In genomic region chr17:29292992-29293889, GRCh38 we compare ENCODE assay signal across 9 cellular contexts. TPM values are rescaled to one million over a fixed set of nuclear protein-coding genes. Genes with fewer than 3 reads are reported as not detected.
DNase-seq lines count a peak whose midpoint lies in the region; ATAC-seq, FAIRE-seq and TF ChIP-seq lines count a peak whose summit lies in the region.
"Had no signal": no experiment of that assay in that cellular context is flagged by ENCODE, and none has a peak within 500 bp of the region (broad histone marks: within the 10 kb centered on the region; RNA-seq: fewer than 3 reads in every experiment).

No MANE protein-coding gene starts in this region.

- H3K4me3 ChIP-seq in H1 (ENCODE audit: extremely low read depth in 1 of 4, insufficient read depth in 2 of 4, low read depth in 3 of 4, low read length in 4 of 4) (peak overlapping the region; percentile 90 to 99 (median 96)), mesendoderm (ENCODE audit: low read length) (peak overlapping the region; percentile 77)

- H3K36me3 ChIP-seq in H1 (ENCODE audit: control insufficient read depth in 2 of 4, insufficient read depth in 4 of 4, low read length in 3 of 4), result peaks cover 0 to 20% (median 0%) of the 10 kb centered on the region in 4 experiments; a peak in 2 of 8 replicates
- no peaks in the 10 kb centered on the region for H3K36me3 ChIP-seq in mesendoderm (ENCODE audit: control insufficient read depth, insufficient read depth, low read length)

- H4K91ac ChIP-seq in H1 (replicated peaks; ENCODE audit: insufficient read length, low read length), result peak overlapping the region; percentile 96

- TF ChIP-seq POLR2A in H1 (IDR thresholded peaks at IDR 0.05; ENCODE audit: control extremely low read depth in 1 of 2, low read depth in 2 of 2, low read length in 2 of 2), result 0 out of 3 replicates have a peak, but pooled peaks of 1 of the 2 experiments have one; percentile 14

- no peak overlapping the region for H2BK20ac ChIP-seq in H1 (ENCODE audit: low read length)

- peak; percentile 57 for DNase-seq in DMS79 treated with DMSO at 0.1 percent for 48 hours (lab: John Stamatoyannopoulos, UW)
- peak; percentile 85 for DNase-seq in NCI-H526 treated with DMSO at 0.1 percent for 48 hours (lab: John Stamatoyannopoulos, UW)
- DNase-seq in activated CD8-positive, alpha-beta memory T cell treated with anti-CD3 and anti-CD28 coated beads for 4 hours (ENCODE audit: low read depth in 2 of 2), result peak; percentile 33 to 35
- peak in 1 of 2 experiments; percentile 78 for DNase-seq in H1 (ENCODE audit: low read depth in 1 of 2, low spot score in 2 of 2)
- peak; percentile 77 for DNase-seq in mesendoderm
- DNase-seq in stimulated activated CD8-positive, alpha-beta memory T cell treated with anti-CD3 and anti-CD28 coated beads, Interleukin-15, amount 100 ng/mL, for 24 hours (ENCODE audit: low read depth), result peak; percentile 31

- peaks cover 2% of the 10 kb centered on the region; the same call in 1 of the 2 replicates for H3K23me2 ChIP-seq in H1 (ENCODE audit: low read depth, low read length)

- TF ChIP-seq RAD21 in H1 (IDR thresholded peaks at IDR 0.05 in 1 of 2, conservative IDR thresholded peaks at IDR 0.05 in 1 of 2; ENCODE audit: low read depth in 2 of 2, low read length in 2 of 2), result no peak

- peaks cover 0 to 2% (median under 1%) of the 10 kb centered on the region in 4 experiments; a peak in 2 of 7 replicates for H3K4me1 ChIP-seq in H1 (replicated peaks in 1 of 4; ENCODE audit: control insufficient read depth in 3 of 4, insufficient read depth in 4 of 4, low read length in 3 of 4)
- H3K4me1 ChIP-seq in mesendoderm (ENCODE audit: control insufficient read depth, low read depth, low read length), result no peaks in the 10 kb centered on the region

- H2BK15ac ChIP-seq in H1 (ENCODE audit: low read length) (no peak overlapping the region), mesendoderm (replicated peaks; ENCODE audit: low read depth) (no peak overlapping the region)

- H3K27me3 ChIP-seq in H1 (replicated peaks in 1 of 4; ENCODE audit: control insufficient read depth in 3 of 4, extremely low read depth in 1 of 4, insufficient read depth in 3 of 4, low read length in 3 of 4) (no peaks in the 10 kb centered on the region), mesendoderm (ENCODE audit: insufficient read depth, low read length, poor library complexity) (no peaks in the 10 kb centered on the region)

- H2AK5ac ChIP-seq in H1 (ENCODE audit: low read depth, low read length) (peak overlapping the region; percentile 84), mesendoderm (ENCODE audit: low read length) (peak overlapping the region; percentile 22)

- CTCF ChIA-PET in H1 (lab: Charles Lee; ENCODE audit: partially characterized antibody), result interaction anchor here (0.7 to 1.4 kb wide), 3 partner anchors 51 to 169 kb away, joined by 3 to 6 read pairs (median 4); no protein-coding TSS in a partner anchor

- peak overlapping the region; percentile 96 for H4K5ac ChIP-seq in H1 (ENCODE audit: insufficient read length, low read depth, low read length)
- H4K5ac ChIP-seq in mesendoderm (ENCODE audit: low read length), result no peak overlapping the region

- H3K9ac ChIP-seq in H1 (replicated peaks in 1 of 4; ENCODE audit: extremely low read depth in 1 of 4, low read depth in 3 of 4, low read length in 3 of 4), result peak overlapping the region; percentile 74 to 98 (median 88)
- peak overlapping the region; percentile 90 for H3K9ac ChIP-seq in mesendoderm (ENCODE audit: low read length)

- H3K56ac ChIP-seq in H1 (replicated peaks; ENCODE audit: insufficient read length, low read depth, low read length) (peak overlapping the region; percentile 92), mesendoderm (ENCODE audit: low read length) (peak overlapping the region; percentile 100)

- 0% methylated on average over 39 of the region's 54 CpGs; no CpG with 5 or more reads in 1 of the 2 experiments for WGBS in H1 (ENCODE audit: extremely low coverage in 1 of 2, insufficient coverage in 1 of 2, insufficient read length in 1 of 2, insufficient replicate concordance in 2 of 2, low coverage in 1 of 2, low lambda C conversion rate in 2 of 2, missing lambda C conversion rate in 1 of 2), 2 experiments
- WGBS in mesendoderm (ENCODE audit: extremely low coverage, insufficient coverage, low lambda C conversion rate), result no CpG with 5 or more reads among the region's 54 CpGs

- POLR2A ChIA-PET in H1 (lab: Charles Lee; ENCODE audit: partially characterized antibody), result interaction anchor here (0.6 to 7.1 kb wide), 56 partner anchors 10 to 341 kb away, joined by 3 to 83 read pairs (median 4); partner anchors contain the start of genes ANKRD13B, PHF12 and TAOK1

- no peak for FAIRE-seq in H1 (lab: Jason Lieb, UNC)

- peaks cover 18 to 19% of the 10 kb centered on the region in 2 experiments for H4K20me1 ChIP-seq in H1 (replicated peaks in 1 of 2; ENCODE audit: control insufficient read depth in 1 of 2, insufficient read depth in 2 of 2, low read length in 2 of 2)

- H3K4ac ChIP-seq in H1 (replicated peaks; ENCODE audit: insufficient read length, low read depth, low read length) (peak overlapping the region; percentile 100), mesendoderm (ENCODE audit: low read depth, low read length) (peak overlapping the region; percentile 97)

- no peak overlapping the region for H2AFZ ChIP-seq in H1 (ENCODE audit: low read length)

- H3K4me2 ChIP-seq in H1 (ENCODE audit: insufficient read depth in 1 of 2, low read depth in 2 of 2, low read length in 2 of 2), result peak overlapping the region; percentile 88 to 92
- H3K4me2 ChIP-seq in mesendoderm (ENCODE audit: low read length), result peak overlapping the region; percentile 10

- TF ChIP-seq CTCF in H1 (IDR thresholded peaks at IDR 0.05; ENCODE audit: control extremely low read depth in 1 of 3, insufficient read depth in 1 of 3, low read depth in 1 of 3, low read length in 3 of 3), result no peak

- no peak overlapping the region for H3K14ac ChIP-seq in H1 (ENCODE audit: insufficient read length)

- H2BK12ac ChIP-seq in H1 (ENCODE audit: low read depth, low read length), result no peak overlapping the region; the same call in 1 of the 2 replicates

- no peak overlapping the region for H3K23ac ChIP-seq in H1 (ENCODE audit: insufficient read length)
- peak overlapping the region; percentile 6 for H3K23ac ChIP-seq in mesendoderm (ENCODE audit: low read length)

- H3K18ac ChIP-seq in H1 (ENCODE audit: extremely low read depth, low read length) (peak overlapping the region; percentile 93), mesendoderm (ENCODE audit: low read length) (peak overlapping the region; percentile 91)

- H3K79me1 ChIP-seq in H1 (ENCODE audit: low read depth, low read length) (no peaks in the 10 kb centered on the region), mesendoderm (ENCODE audit: low read length) (no peaks in the 10 kb centered on the region)

- H3K79me2 ChIP-seq in H1 (ENCODE audit: control insufficient read depth in 1 of 2, insufficient read depth in 2 of 2, low read length in 2 of 2) (peaks cover 19 to 55% of the 10 kb centered on the region in 2 experiments), mesendoderm (ENCODE audit: control insufficient read depth, insufficient read depth, low read length) (peaks cover 50% of the 10 kb centered on the region)

- H4K8ac ChIP-seq in H1 (ENCODE audit: extremely low read depth, insufficient read depth, low read length) (peak overlapping the region; percentile 95), mesendoderm (ENCODE audit: low read depth, low read length) (no peak overlapping the region)

- ATAC-seq in HG02642 (IDR thresholded peaks at IDR 0.05; ENCODE audit: poor library complexity, unreplicated experiment), result peak; percentile 31
- ATAC-seq in GM19395 (IDR thresholded peaks at IDR 0.05; ENCODE audit: unreplicated experiment), result no peak

- TF ChIP-seq EP300 in H1 (IDR thresholded peaks at IDR 0.05; ENCODE audit: borderline replicate concordance in 1 of 2, low read depth in 2 of 2, low read length in 2 of 2), result no peak

- no peaks in the 10 kb centered on the region for H3K9me3 ChIP-seq in H1 (ENCODE audit: insufficient read depth in 2 of 2, low read depth in 1 of 2, low read length in 1 of 2)

- H2BK5ac ChIP-seq in H1 (ENCODE audit: low read depth, low read length), result peak overlapping the region; percentile 98
- H2BK5ac ChIP-seq in mesendoderm (ENCODE audit: low read length), result peak overlapping the region; percentile 83

- peak overlapping the region; percentile 81 for H3K27ac ChIP-seq in H1 (ENCODE audit: low read depth, low read length)
- peak overlapping the region; percentile 96 for H3K27ac ChIP-seq in mesendoderm (ENCODE audit: low read depth, low read length)

- H2BK120ac ChIP-seq in H1 (replicated peaks; ENCODE audit: low read depth, low read length) (peak overlapping the region; percentile 70), mesendoderm (ENCODE audit: low read depth, low read length) (peak overlapping the region; percentile 90)

TF ChIP-seq in H1, 55 proteins besides CTCF, POLR2A, EP300 and RAD21 (continues in another document):
- peak; percentile 62 for TF ChIP-seq CHD1 (IDR thresholded peaks at IDR 0.05; ENCODE audit: low read depth, low read length)
- TF ChIP-seq SAP30 (IDR thresholded peaks at IDR 0.05; ENCODE audit: insufficient read depth, insufficient replicate concordance, low read length), result peak; percentile 12
- peak; percentile 65 for TF ChIP-seq TAF1 (IDR thresholded peaks at IDR 0.05; ENCODE audit: low read depth, low read length)
- TF ChIP-seq YY1 (IDR thresholded peaks at IDR 0.05; ENCODE audit: low read depth, low read length), result peak; percentile 95

RNA-seq across cellular contexts. Expression of gene NUFIP2, which starts 0.7 kb away (rescaled TPM):
- 118 TPM in 2 replicates for total RNA-seq in H1 (2021; fragmentation: NEBNext Ultra II Directional; extraction: Animal tissue kit (Norgen Biotek cat#: 25700))
- 65.9 and 81.9 TPM in 2 replicates for polyA plus RNA-seq in H1 (2011; rRNA removed)
- polyA plus RNA-seq in H1 (2011; cell fraction: cytosol; rRNA removed), result 39.1 TPM
- polyA plus RNA-seq in H1 (2011; cell fraction: nucleus; rRNA removed), result 61.3 TPM
- polyA plus RNA-seq in H1 (2012, experiment 1 of 2), result 27.8 to 41.0 TPM (median 36.0 TPM) in 4 replicates
- polyA plus RNA-seq in H1 (2012, experiment 2 of 2), result 2.3 TPM
- polyA plus RNA-seq in H1 (2013, experiment 1 of 2), result 38.1 TPM
- 34.7 TPM for polyA plus RNA-seq in H1 (2013, experiment 2 of 2)
- polyA minus RNA-seq in H1 (2011; rRNA and poly(A)+ RNA removed), result 21.6 and 27.7 TPM in 2 replicates
- polyA minus RNA-seq in H1 (2011; cell fraction: cytosol; rRNA and poly(A)+ RNA removed), result 70.2 TPM
- polyA minus RNA-seq in H1 (2011; cell fraction: nucleus; rRNA and poly(A)+ RNA removed), result 77.7 TPM
- 40.0 TPM for polyA plus RNA-seq in mesendoderm (2013, experiment 1 of 2)
- polyA plus RNA-seq in mesendoderm (2013, experiment 2 of 2), result 45.0 TPM

RNA-seq across cellular contexts. Expression of gene CRYBA1, which starts 46.6 kb away (rescaled TPM):
- not detected in 2 replicates for total RNA-seq in H1 (2021; fragmentation: NEBNext Ultra II Directional; extraction: Animal tissue kit (Norgen Biotek cat#: 25700))
- 0.11 TPM in 1 of 2 replicates, not detected in the other for polyA plus RNA-seq in H1 (2011; rRNA removed)
- not detected for polyA plus RNA-seq in H1 (2011; cell fraction: cytosol; rRNA removed)
- polyA plus RNA-seq in H1 (2011; cell fraction: nucleus; rRNA removed), result not detected
- polyA plus RNA-seq in H1 (2012, experiment 1 of 2), result not detected in 4 replicates
- polyA plus RNA-seq in H1 (2012, experiment 2 of 2), result not detected
- polyA plus RNA-seq in H1 (2013, experiment 1 of 2), result not detected
- polyA plus RNA-seq in H1 (2013, experiment 2 of 2), result not detected
- polyA minus RNA-seq in H1 (2011; rRNA and poly(A)+ RNA removed), result not detected in 2 replicates
- not detected for polyA minus RNA-seq in H1 (2011; cell fraction: cytosol; rRNA and poly(A)+ RNA removed)
- polyA minus RNA-seq in H1 (2011; cell fraction: nucleus; rRNA and poly(A)+ RNA removed), result not detected
- not detected for polyA plus RNA-seq in mesendoderm (2013, experiment 1 of 2)
- polyA plus RNA-seq in mesendoderm (2013, experiment 2 of 2), result not detected
- total RNA-seq: subcutaneous adipose tissue had no signal
